ENCODE assay signal across 12 cellular contexts in the genomic region with DNA sequence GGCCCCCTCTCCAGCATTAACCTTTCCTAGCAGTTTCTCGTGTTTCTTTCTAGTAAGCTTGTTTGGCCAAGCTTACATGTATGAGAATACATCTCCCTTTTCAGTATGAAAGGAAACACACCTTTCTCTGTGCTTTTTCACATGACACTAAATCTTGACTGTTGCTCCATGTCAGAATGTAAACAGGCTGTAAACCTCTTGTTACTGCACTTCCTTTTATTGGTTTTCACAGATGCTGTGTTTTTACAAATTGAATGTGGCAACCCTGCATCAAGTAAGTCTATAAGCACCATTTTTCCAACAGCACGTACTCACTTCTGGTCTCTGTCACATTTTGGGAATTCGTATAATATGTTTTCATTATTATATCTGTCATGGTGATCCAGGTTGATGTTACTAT. TPM values are rescaled to one million over a fixed set of nuclear protein-coding genes. Genes with fewer than 3 reads are reported as not detected.
A peak's percentile ranks its signal among the peaks of the same experiment; 100 is the strongest.
DNase-seq lines count a peak whose midpoint lies in the region; ATAC-seq and TF ChIP-seq lines count a peak whose summit lies in the region.
"Had no signal": no experiment of that assay in that cellular context is flagged by ENCODE, and none has a peak within 500 bp of the region (broad histone marks: within the 10 kb centered on the region; RNA-seq: fewer than 3 reads in every experiment).

No MANE protein-coding gene starts in this region.

- WGBS in upper lobe of left lung, 2 donors: 81 to 84% methylated on average over 3 of the region's 3 CpGs

- peaks cover 0 to 3% (median 0%) of the 10 kb centered on the region in 4 donors for H3K36me3 ChIP-seq in upper lobe of left lung
- H3K36me3 ChIP-seq: gastroesophageal sphincter had no signal

- no peaks in the 10 kb centered on the region for H3K9me3 Mint-ChIP-seq in stimulated activated naive CD8-positive, alpha-beta T cell treated with anti-CD3 and anti-CD28 coated beads, Interleukin-15, Interleukin-2, amounts not matched to agents 100 ng/mL and 50 ng/mL, for 24 hours
- no peaks in the 10 kb centered on the region for H3K9me3 Mint-ChIP-seq in stimulated activated naive CD8-positive, alpha-beta T cell treated with anti-CD3 and anti-CD28 coated beads, Interleukin-15, amount 100 ng/mL, for 72 hours

- TF ChIP-seq EP300 in upper lobe of left lung (IDR thresholded peaks at IDR 0.05): no peak

- peaks cover 15% of the 10 kb centered on the region for H3K36me3 Mint-ChIP-seq in stimulated activated naive CD8-positive, alpha-beta T cell treated with anti-CD3 and anti-CD28 coated beads, Interleukin-15, Interleukin-2, amounts not matched to agents 100 ng/mL and 50 ng/mL, for 24 hours (ENCODE audit: low read depth)

- H3K4me1 Mint-ChIP-seq in stimulated activated naive CD8-positive, alpha-beta T cell treated with anti-CD3 and anti-CD28 coated beads, Interleukin-15, Interleukin-2, amounts not matched to agents 100 ng/mL and 50 ng/mL, for 24 hours (ENCODE audit: low read depth): peaks cover 34% of the 10 kb centered on the region
- H3K4me1 Mint-ChIP-seq in stimulated activated naive CD8-positive, alpha-beta T cell treated with anti-CD3 and anti-CD28 coated beads, Interleukin-15, amount 100 ng/mL, for 72 hours: peaks cover 34% of the 10 kb centered on the region

- H3K9me3 ChIP-seq in upper lobe of left lung: no peaks in the 10 kb centered on the region
- H3K9me3 ChIP-seq: gastroesophageal sphincter had no signal

- H3K27ac ChIP-seq in dorsolateral prefrontal cortex (peak overlapping the region in 8 of 59 donors; percentile 3 to 98 (median 96)), upper lobe of left lung (peak overlapping the region in 2 of 4 donors; percentile 99)

- no peak for TF ChIP-seq POLR2A in upper lobe of left lung (IDR thresholded peaks at IDR 0.05)

- H3K27me3 ChIP-seq in dorsolateral prefrontal cortex (no peaks in the 10 kb centered on the region), upper lobe of left lung (no peaks in the 10 kb centered on the region)
- H3K27me3 ChIP-seq: gastroesophageal sphincter had no signal

- H3K27me3 Mint-ChIP-seq in stimulated activated naive CD8-positive, alpha-beta T cell treated with anti-CD3 and anti-CD28 coated beads, Interleukin-15, Interleukin-2, amounts not matched to agents 100 ng/mL and 50 ng/mL, for 24 hours: no peaks in the 10 kb centered on the region
- no peaks in the 10 kb centered on the region for H3K27me3 Mint-ChIP-seq in stimulated activated naive CD8-positive, alpha-beta T cell treated with anti-CD3 and anti-CD28 coated beads, Interleukin-15, amount 100 ng/mL, for 72 hours

- H3K4me3 Mint-ChIP-seq in stimulated activated naive CD8-positive, alpha-beta T cell treated with anti-CD3 and anti-CD28 coated beads, Interleukin-15, Interleukin-2, amounts not matched to agents 100 ng/mL and 50 ng/mL, for 24 hours: no peak overlapping the region
- no peak overlapping the region for H3K4me3 Mint-ChIP-seq in stimulated activated naive CD8-positive, alpha-beta T cell treated with anti-CD3 and anti-CD28 coated beads, Interleukin-15, amount 100 ng/mL, for 72 hours

- intact Hi-C loops in dorsolateral prefrontal cortex (cut with DNase I): no loop called here

- peaks cover 25 to 32% (median 29%) of the 10 kb centered on the region in 4 donors for H3K4me1 ChIP-seq in upper lobe of left lung

- TF ChIP-seq CTCF in fibroblast of villous mesenchyme (IDR thresholded peaks at IDR 0.05; ENCODE audit: insufficient read depth, low read depth, low read length) (no peak), dorsolateral prefrontal cortex (IDR thresholded peaks at IDR 0.05 in 54 of 56, conservative IDR thresholded peaks at IDR 0.05 in 2 of 56; ENCODE audit: low read depth in 1 of 56, partially characterized antibody in 56 of 56) (no peak), upper lobe of left lung (IDR thresholded peaks at IDR 0.05) (no peak)

- no peak overlapping the region for H3K4me3 ChIP-seq in fibroblast of villous mesenchyme (ENCODE audit: low read depth, low read length)
- H3K4me3 ChIP-seq in dorsolateral prefrontal cortex: no peak overlapping the region
- no peak overlapping the region for H3K4me3 ChIP-seq in upper lobe of left lung
- H3K4me3 ChIP-seq: gastroesophageal sphincter had no signal

- peak overlapping the region; percentile 18 for H3K27ac Mint-ChIP-seq in stimulated activated naive CD8-positive, alpha-beta T cell treated with anti-CD3 and anti-CD28 coated beads, Interleukin-15, Interleukin-2, amounts not matched to agents 100 ng/mL and 50 ng/mL, for 24 hours
- H3K27ac Mint-ChIP-seq in stimulated activated naive CD8-positive, alpha-beta T cell treated with anti-CD3 and anti-CD28 coated beads, Interleukin-15, amount 100 ng/mL, for 72 hours: no peak overlapping the region

- ATAC-seq in stimulated activated naive CD8-positive, alpha-beta T cell treated with anti-CD3 and anti-CD28 coated beads, Interleukin-15, amount 100 ng/mL, for 72 hours: no peak
- ATAC-seq in upper lobe of left lung (ENCODE audit: low FRiP score in 2 of 2): no peak
- ATAC-seq: gastroesophageal sphincter had no signal

- no peak for DNase-seq in stimulated activated naive CD8-positive, alpha-beta T cell treated with anti-CD3 and anti-CD28 coated beads, Interleukin-15, amount 100 ng/mL, for 72 hours
- DNase-seq in SIG-M5 (lab: John Stamatoyannopoulos, UW): peak; percentile 19
- peak; percentile 90 for DNase-seq in fibroblast of villous mesenchyme (ENCODE audit: low read depth)
- DNase-seq in dorsolateral prefrontal cortex: no peak
- no peak for DNase-seq in HUDEP-2 (lab: John Stamatoyannopoulos, UW; ENCODE audit: unreplicated experiment in 76 of 76)
- DNase-seq in germinal center (ENCODE audit: low spot score): no peak
- no peak for DNase-seq in upper lobe of left lung
- DNase-seq: kidney glomerular epithelial cell; NCI-H187 treated with DMSO at 0.1 percent for 48 hours; NK-92 treated with Interleukin-12 subunit alpha and Interleukin-12 subunit beta, amount 100 ng/mL, for 24 hours had no signal

RNA-seq across cellular contexts. Expression of a gene that starts 2.2 kb away (rescaled TPM):
- 628 and 886 TPM in 2 replicates for total RNA-seq in fibroblast of villous mesenchyme
- total RNA-seq in dorsolateral prefrontal cortex: 100 to 1,000 TPM; 347 to 585 (median 447) TPM
- 100 to 1,000 TPM; 139 to 754 (median 342) TPM for total RNA-seq in upper lobe of left lung

RNA-seq across cellular contexts. Expression of a gene that starts 15.8 kb away (rescaled TPM):
- total RNA-seq in fibroblast of villous mesenchyme: 0.32 TPM in 1 of 2 replicates, not detected in the other
- total RNA-seq in dorsolateral prefrontal cortex: 1 to 10 TPM in 1 of 120 experiments, under 1 TPM in 3, not detected in 116; 0.63 to 1.0 (median 0.76) TPM
- total RNA-seq in upper lobe of left lung: 1 to 10 TPM in 3 of 6 donors, not detected in 3; 1.7 to 2.1 (median 1.8) TPM
- total RNA-seq: gastroesophageal sphincter had no signal

RNA-seq across cellular contexts. Expression of a gene that starts 36.0 kb away (rescaled TPM):
- total RNA-seq in fibroblast of villous mesenchyme: 12.1 and 13.9 TPM in 2 replicates
- 10 to 100 TPM; 17.4 to 42.6 (median 27.4) TPM for total RNA-seq in dorsolateral prefrontal cortex
- total RNA-seq in upper lobe of left lung: 10 to 100 TPM; 22.5 to 59.7 (median 26.7) TPM

Comparison
In these comparisons a context has a peak if more than half of its experiments do, and no peak if none do; other contexts are left out.
1. DNase-seq: peak in SIG-M5 (single experiment) and fibroblast of villous mesenchyme (single experiment); none in stimulated activated naive CD8-positive, alpha-beta T cell treated with anti-CD3 and anti-CD28 coated beads, Interleukin-15, amount 100 ng/mL, for 72 hours (0 of 2), dorsolateral prefrontal cortex (0 of 10), HUDEP-2 (0 of 76), germinal center (single experiment) and upper lobe of left lung (0 of 2).